In the genomic region with DNA sequence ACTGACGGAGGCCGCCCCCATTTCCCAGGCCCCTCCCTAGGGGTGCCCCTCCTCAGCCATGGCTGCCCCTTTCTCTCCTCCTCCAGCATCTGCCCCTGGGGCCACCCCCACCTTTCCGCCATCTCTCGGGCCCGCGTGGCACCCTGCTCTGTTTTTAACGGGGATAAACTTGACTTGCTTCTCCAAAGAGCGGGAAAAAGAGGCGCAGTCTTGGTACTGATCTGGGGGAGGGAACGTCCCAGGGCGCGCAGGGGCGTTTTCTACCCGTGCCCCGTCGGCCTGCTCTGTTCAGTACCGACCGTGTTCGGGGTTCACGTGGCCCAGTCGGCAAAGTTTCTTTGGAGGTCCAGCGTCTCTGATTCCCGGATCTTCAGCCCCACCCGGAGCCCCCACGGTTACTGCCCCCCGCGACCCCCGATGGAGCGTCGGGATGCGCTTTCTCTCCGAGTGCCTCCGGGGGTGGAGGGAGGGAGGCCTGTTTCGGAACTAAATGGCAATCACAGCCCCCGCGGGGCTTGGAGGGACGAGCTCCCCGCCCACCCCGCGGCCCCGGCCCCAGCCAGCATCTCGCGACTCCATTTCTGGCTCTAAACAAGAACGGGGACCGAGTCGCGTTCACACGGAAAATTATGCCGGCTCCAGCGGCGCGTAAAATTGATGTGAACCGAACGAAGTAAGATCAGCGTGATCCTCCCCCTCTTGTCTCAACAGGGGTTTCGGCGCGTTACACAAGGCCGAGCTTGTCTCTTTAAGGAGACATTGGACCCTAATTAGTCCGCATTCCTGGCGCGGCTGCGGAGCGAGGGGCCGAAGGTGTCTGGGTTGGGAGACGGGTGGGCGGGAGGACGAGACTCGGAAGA, we compare ENCODE assay signal across 8 cellular contexts. TPM values are rescaled to one million over a fixed set of nuclear protein-coding genes. Genes with fewer than 3 reads are reported as not detected.
A peak's percentile ranks its signal among the peaks of the same experiment; 100 is the strongest.
DNase-seq lines count a peak whose midpoint lies in the region; ATAC-seq and TF ChIP-seq lines count a peak whose summit lies in the region.

No MANE protein-coding gene starts in this region.

- H3K4me1 ChIP-seq in BE2C (peaks cover 7% of the 10 kb centered on the region), left lung (peaks cover 17 to 36% of the 10 kb centered on the region in 2 donors)

- no peak for ATAC-seq in left lung

- H3K9me3 ChIP-seq in BE2C, result no peaks in the 10 kb centered on the region
- no peaks in the 10 kb centered on the region for H3K9me3 ChIP-seq in left lung

- H3K4me3 ChIP-seq in BE2C (ENCODE audit: low read depth, low read length) (peak overlapping the region; percentile 89), HFF-Myc (replicated peaks; ENCODE audit: low read depth, low read length) (peak overlapping the region; percentile 56), left lung (peak overlapping the region; percentile 46 to 92)

- peak; percentile 56 for DNase-seq in BE2C
- DNase-seq in HFF-Myc (ENCODE audit: extremely low read depth, low read depth), result no peak
- peak; percentile 11 for DNase-seq in cerebellum (ENCODE audit: low spot score)
- peak; percentile 61 to 87 for DNase-seq in left lung
- DNase-seq in stimulated activated CD4-positive, alpha-beta T cell treated with anti-CD3 and anti-CD28 coated beads, TNF-alpha, amount 100 ng/mL, for 48 hours (ENCODE audit: low read depth in 3 of 3), result peak in 2 of 3 donors; percentile 23 to 33
- no peak for DNase-seq in CD1c-positive myeloid dendritic cell (ENCODE audit: extremely low spot score)
- no peak for DNase-seq in SHP77 (lab: John Stamatoyannopoulos, UW)

- H3K36me3 ChIP-seq in BE2C, result peaks cover 3% of the 10 kb centered on the region
- H3K36me3 ChIP-seq in left lung, result no peaks in the 10 kb centered on the region

- H3K27me3 ChIP-seq in BE2C (peaks cover 7% of the 10 kb centered on the region; the same call in 1 of the 2 replicates), left lung (peaks cover 0 to 8% of the 10 kb centered on the region in 2 donors)

- peak overlapping the region; percentile 30; the same call in 1 of the 2 replicates for H3K27ac ChIP-seq in VCaP
- H3K27ac ChIP-seq in left lung, result peak overlapping the region in 1 of 2 donors; percentile 60

- TF ChIP-seq CTCF in BE2C (IDR thresholded peaks at IDR 0.05; ENCODE audit: low read depth, low read length) (no peak), HFF-Myc (IDR thresholded peaks at IDR 0.05; ENCODE audit: low read depth, low read length, missing control alignments) (no peak), VCaP (conservative IDR thresholded peaks at IDR 0.05) (no peak), left lung (IDR thresholded peaks at IDR 0.05) (no peak)

- intact Hi-C loops in left lung (cut with DNase I), result no loop called here

RNA-seq across cellular contexts. Expression of a gene that starts 1.1 kb away (rescaled TPM):
- 70.2 TPM for polyA plus RNA-seq in BE2C (2012; ENCODE audit: insufficient read depth, insufficient read length, low read depth)
- total RNA-seq in cerebellum (27.3 TPM), left lung (10 to 100 TPM; 21.6 to 36.1 TPM)

Comparison
In these comparisons a context has a peak if more than half of its experiments do, and no peak if none do; other contexts are left out.
1. DNase-seq: peak in BE2C (single experiment), cerebellum (single experiment), left lung (2 of 2) and stimulated activated CD4-positive, alpha-beta T cell treated with anti-CD3 and anti-CD28 coated beads, TNF-alpha, amount 100 ng/mL, for 48 hours (2 of 3); none in HFF-Myc (single experiment), CD1c-positive myeloid dendritic cell (single experiment) and SHP77 (0 of 2).
2. Peak in every context shown above with its lines, with median percentiles within 50 percentile points of each other: H3K4me3 ChIP-seq.